14 cellular contexts compared by ENCODE assay signal in the genomic region with DNA sequence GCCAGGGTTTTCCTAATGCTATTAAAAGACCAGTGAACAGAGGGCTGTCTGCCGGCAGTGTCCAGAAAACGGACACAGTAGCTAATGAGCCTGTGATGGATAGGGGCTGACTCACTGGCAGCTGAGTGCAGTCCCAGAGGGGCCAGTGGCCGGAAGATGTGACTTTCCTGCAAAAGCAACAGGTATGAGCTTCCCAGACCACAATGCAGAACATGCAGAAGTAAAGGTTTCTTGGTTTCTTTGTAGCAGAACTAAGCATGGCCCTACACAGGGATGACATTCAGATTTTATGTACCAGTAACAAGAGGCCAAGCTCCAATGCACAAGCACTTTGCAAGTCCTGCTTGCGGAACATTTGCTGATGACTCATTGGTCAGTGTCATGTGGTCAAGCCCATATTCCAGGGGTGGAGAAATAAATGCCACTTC.
DNase-seq lines count a peak whose midpoint lies in the region; ATAC-seq lines count a peak whose summit lies in the region.
"Had no signal": no experiment of that assay in that cellular context is flagged by ENCODE, and none has a peak within 500 bp of the region (broad histone marks: within the 10 kb centered on the region; RNA-seq: fewer than 3 reads in every experiment).

No MANE protein-coding gene starts in this region.

- ATAC-seq in left colon (peak; percentile 77), HG03460 (IDR thresholded peaks at IDR 0.05; ENCODE audit: unreplicated experiment) (no peak), T-helper 17 cell (no peak)

- H3K36me3 ChIP-seq in adipocyte (ENCODE audit: control insufficient read depth, insufficient read depth, low read length, severe bottlenecking), result no peaks in the 10 kb centered on the region
- H3K36me3 ChIP-seq: spleen had no signal

- intact Hi-C loops in left colon (cut with DNase I, micrococcal nuclease), result no loop called here

- H3K9me3 ChIP-seq in adipocyte (ENCODE audit: control insufficient read depth, low read length) (no peaks in the 10 kb centered on the region), T-helper 17 cell (ENCODE audit: control insufficient read depth, low read length, poor library complexity, severe bottlenecking) (no peaks in the 10 kb centered on the region)
- H3K9me3 ChIP-seq: spleen had no signal

- H3K4me1 ChIP-seq in adipocyte (ENCODE audit: control insufficient read depth, insufficient read depth, low read length), result peaks cover 11% of the 10 kb centered on the region
- H3K4me1 ChIP-seq: spleen had no signal

- H3K4me3 Mint-ChIP-seq in T-helper 17 cell, result no peak overlapping the region
- H3K4me3 Mint-ChIP-seq: CD14-positive monocyte; H9; stimulated activated naive CD8-positive, alpha-beta T cell treated with anti-CD3 and anti-CD28 coated beads, Interleukin-15, Interleukin-2, amounts not matched to agents 100 ng/mL and 50 ng/mL, for 24 hours had no signal

- DNase-seq in AG08396 (ENCODE audit: low spot score) (peak; percentile 36), HS-27A (ENCODE audit: low read depth) (peak; percentile 66), adipocyte (ENCODE audit: low read depth) (peak; percentile 64), left colon (no peak), NCI-H524 (lab: John Stamatoyannopoulos, UW) (no peak), T-helper 17 cell (no peak), GM03348 (ENCODE audit: low spot score) (no peak)
- DNase-seq: effector memory CD4-positive, alpha-beta T cell; H9; NCI-H69; spleen had no signal

- peaks cover 7% of the 10 kb centered on the region for H3K4me1 Mint-ChIP-seq in T-helper 17 cell
- H3K4me1 Mint-ChIP-seq: CD14-positive monocyte had no signal

- H3K4me3 ChIP-seq in adipocyte (ENCODE audit: low read length), result no peak overlapping the region
- H3K4me3 ChIP-seq: spleen had no signal

- no peaks in the 10 kb centered on the region for H3K36me3 Mint-ChIP-seq in T-helper 17 cell (ENCODE audit: low read depth)
- H3K36me3 Mint-ChIP-seq: CD14-positive monocyte had no signal

- H3K27me3 Mint-ChIP-seq in T-helper 17 cell, result peaks cover 66% of the 10 kb centered on the region

- no peak overlapping the region for H3K9ac ChIP-seq in adipocyte (ENCODE audit: low read length)

- no peak overlapping the region for H3K27ac Mint-ChIP-seq in T-helper 17 cell
- H3K27ac Mint-ChIP-seq: H9; stimulated activated naive CD8-positive, alpha-beta T cell treated with anti-CD3 and anti-CD28 coated beads, Interleukin-15, Interleukin-2, amounts not matched to agents 100 ng/mL and 50 ng/mL, for 24 hours had no signal

- H3K27me3 ChIP-seq in adipocyte (replicated peaks; ENCODE audit: control insufficient read depth, insufficient read depth, low read length), result peaks cover 50% of the 10 kb centered on the region

Comparison
In these comparisons a context has a peak if more than half of its experiments do, and no peak if none do; other contexts are left out.
1. DNase-seq: peak in AG08396 (single experiment), HS-27A (single experiment) and adipocyte (single experiment); none in left colon (0 of 2), NCI-H524 (0 of 2), T-helper 17 cell (0 of 3) and GM03348 (single experiment).